ENCODE assay signal across 1 cellular context in genomic region chr16:14497245-14498082, GRCh38.
A peak's percentile ranks its signal among the peaks of the same experiment; 100 is the strongest.
TF ChIP-seq lines count a peak whose summit lies in the region.

No MANE protein-coding gene starts in this region.

TF ChIP-seq in HepG2, 621 proteins besides CTCF, POLR2A, EP300 and RAD21 (continued from another document and continues in another):
- TF ChIP-seq, protein P1, sequence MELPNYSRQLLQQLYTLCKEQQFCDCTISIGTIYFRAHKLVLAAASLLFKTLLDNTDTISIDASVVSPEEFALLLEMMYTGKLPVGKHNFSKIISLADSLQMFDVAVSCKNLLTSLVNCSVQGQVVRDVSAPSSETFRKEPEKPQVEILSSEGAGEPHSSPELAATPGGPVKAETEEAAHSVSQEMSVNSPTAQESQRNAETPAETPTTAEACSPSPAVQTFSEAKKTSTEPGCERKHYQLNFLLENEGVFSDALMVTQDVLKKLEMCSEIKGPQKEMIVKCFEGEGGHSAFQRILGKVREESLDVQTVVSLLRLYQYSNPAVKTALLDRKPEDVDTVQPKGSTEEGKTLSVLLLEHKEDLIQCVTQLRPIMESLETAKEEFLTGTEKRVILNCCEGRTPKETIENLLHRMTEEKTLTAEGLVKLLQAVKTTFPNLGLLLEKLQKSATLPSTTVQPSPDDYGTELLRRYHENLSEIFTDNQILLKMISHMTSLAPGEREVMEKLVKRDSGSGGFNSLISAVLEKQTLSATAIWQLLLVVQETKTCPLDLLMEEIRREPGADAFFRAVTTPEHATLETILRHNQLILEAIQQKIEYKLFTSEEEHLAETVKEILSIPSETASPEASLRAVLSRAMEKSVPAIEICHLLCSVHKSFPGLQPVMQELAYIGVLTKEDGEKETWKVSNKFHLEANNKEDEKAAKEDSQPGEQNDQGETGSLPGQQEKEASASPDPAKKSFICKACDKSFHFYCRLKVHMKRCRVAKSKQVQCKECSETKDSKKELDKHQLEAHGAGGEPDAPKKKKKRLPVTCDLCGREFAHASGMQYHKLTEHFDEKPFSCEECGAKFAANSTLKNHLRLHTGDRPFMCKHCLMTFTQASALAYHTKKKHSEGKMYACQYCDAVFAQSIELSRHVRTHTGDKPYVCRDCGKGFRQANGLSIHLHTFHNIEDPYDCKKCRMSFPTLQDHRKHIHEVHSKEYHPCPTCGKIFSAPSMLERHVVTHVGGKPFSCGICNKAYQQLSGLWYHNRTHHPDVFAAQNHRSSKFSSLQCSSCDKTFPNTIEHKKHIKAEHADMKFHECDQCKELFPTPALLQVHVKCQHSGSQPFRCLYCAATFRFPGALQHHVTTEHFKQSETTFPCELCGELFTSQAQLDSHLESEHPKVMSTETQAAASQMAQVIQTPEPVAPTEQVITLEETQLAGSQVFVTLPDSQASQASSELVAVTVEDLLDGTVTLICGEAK (IDR thresholded peaks at IDR 0.05) = no peak
- TF ChIP-seq, protein P1 (CRISPR knock-in tag; IDR thresholded peaks at IDR 0.05) = no peak
- no peak for TF ChIP-seq FOXP1 (IDR thresholded peaks at IDR 0.05)
- TF ChIP-seq FOXP1 (CRISPR knock-in tag; IDR thresholded peaks at IDR 0.05) = peak; percentile 89
- no peak for TF ChIP-seq ZNF281 (CRISPR knock-in tag; IDR thresholded peaks at IDR 0.05; ENCODE audit: borderline replicate concordance)
- no peak for TF ChIP-seq ZNF75D (CRISPR knock-in tag; IDR thresholded peaks at IDR 0.05; ENCODE audit: borderline replicate concordance)
- TF ChIP-seq TIGD3 (CRISPR knock-in tag; IDR thresholded peaks at IDR 0.05; ENCODE audit: borderline replicate concordance) = no peak
- TF ChIP-seq ZNF232 (CRISPR knock-in tag; IDR thresholded peaks at IDR 0.05; ENCODE audit: borderline replicate concordance) = no peak
- TF ChIP-seq TAF15 (IDR thresholded peaks at IDR 0.05; ENCODE audit: low read depth, low read length, poor library complexity, severe bottlenecking) = no peak
- TF ChIP-seq ZFAT (CRISPR knock-in tag; conservative IDR thresholded peaks at IDR 0.05) = no peak
- no peak for TF ChIP-seq SNAPC5 (CRISPR knock-in tag; IDR thresholded peaks at IDR 0.05; ENCODE audit: borderline replicate concordance)
- no peak for TF ChIP-seq SATB2 (CRISPR knock-in tag; IDR thresholded peaks at IDR 0.05)
- TF ChIP-seq ZNF607 (CRISPR knock-in tag; IDR thresholded peaks at IDR 0.05; ENCODE audit: borderline replicate concordance) = no peak
- no peak for TF ChIP-seq NFYB (CRISPR knock-in tag; IDR thresholded peaks at IDR 0.05)
- peak; percentile 87; the same call in 1 of the 2 replicates for TF ChIP-seq CHD4 (IDR thresholded peaks at IDR 0.05; ENCODE audit: borderline replicate concordance, low read length)
- no peak for TF ChIP-seq ZSCAN21 (CRISPR knock-in tag; IDR thresholded peaks at IDR 0.05; ENCODE audit: borderline replicate concordance)
- no peak for TF ChIP-seq ZBTB42 (CRISPR knock-in tag; IDR thresholded peaks at IDR 0.05)
- peak; percentile 97 for TF ChIP-seq ZNF280D (CRISPR knock-in tag; IDR thresholded peaks at IDR 0.05)
- no peak for TF ChIP-seq SRSF1 (optimal IDR thresholded peaks at IDR 0.05; ENCODE audit: low read depth, low read length)
- 0 out of 2 replicates have a peak, but pooled peaks have one; percentile 51 for TF ChIP-seq ZMYM2 (CRISPR knock-in tag; IDR thresholded peaks at IDR 0.05)
- TF ChIP-seq ZNF296 (CRISPR knock-in tag; conservative IDR thresholded peaks at IDR 0.05) = no peak
- no peak for TF ChIP-seq NFE2L2 (IDR thresholded peaks at IDR 0.05; ENCODE audit: low read length)
- no peak for TF ChIP-seq AGO1 (IDR thresholded peaks at IDR 0.05; ENCODE audit: low read depth, low read length, poor library complexity, severe bottlenecking)
- TF ChIP-seq KDM3A (CRISPR knock-in tag; IDR thresholded peaks at IDR 0.05; ENCODE audit: low read depth) = peak; percentile 80
- no peak for TF ChIP-seq MTA3 (CRISPR knock-in tag; IDR thresholded peaks at IDR 0.05)
- TF ChIP-seq, protein P2, sequence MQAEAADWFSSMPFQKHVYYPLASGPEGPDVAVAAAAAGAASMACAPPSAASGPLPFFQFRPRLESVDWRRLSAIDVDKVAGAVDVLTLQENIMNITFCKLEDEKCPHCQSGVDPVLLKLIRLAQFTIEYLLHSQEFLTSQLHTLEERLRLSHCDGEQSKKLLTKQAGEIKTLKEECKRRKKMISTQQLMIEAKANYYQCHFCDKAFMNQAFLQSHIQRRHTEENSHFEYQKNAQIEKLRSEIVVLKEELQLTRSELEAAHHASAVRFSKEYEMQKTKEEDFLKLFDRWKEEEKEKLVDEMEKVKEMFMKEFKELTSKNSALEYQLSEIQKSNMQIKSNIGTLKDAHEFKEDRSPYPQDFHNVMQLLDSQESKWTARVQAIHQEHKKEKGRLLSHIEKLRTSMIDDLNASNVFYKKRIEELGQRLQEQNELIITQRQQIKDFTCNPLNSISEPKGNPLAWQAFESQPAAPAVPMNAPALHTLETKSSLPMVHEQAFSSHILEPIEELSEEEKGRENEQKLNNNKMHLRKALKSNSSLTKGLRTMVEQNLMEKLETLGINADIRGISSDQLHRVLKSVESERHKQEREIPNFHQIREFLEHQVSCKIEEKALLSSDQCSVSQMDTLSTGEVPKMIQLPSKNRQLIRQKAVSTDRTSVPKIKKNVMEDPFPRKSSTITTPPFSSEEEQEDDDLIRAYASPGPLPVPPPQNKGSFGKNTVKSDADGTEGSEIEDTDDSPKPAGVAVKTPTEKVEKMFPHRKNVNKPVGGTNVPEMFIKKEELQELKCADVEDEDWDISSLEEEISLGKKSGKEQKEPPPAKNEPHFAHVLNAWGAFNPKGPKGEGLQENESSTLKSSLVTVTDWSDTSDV (CRISPR knock-in tag; IDR thresholded peaks at IDR 0.05) = no peak
- TF ChIP-seq ZC3H13 (CRISPR knock-in tag; IDR thresholded peaks at IDR 0.05) = no peak
- TF ChIP-seq THAP9 (CRISPR knock-in tag; IDR thresholded peaks at IDR 0.05; ENCODE audit: borderline replicate concordance) = peak; percentile 76; the same call in 1 of the 2 replicates
- TF ChIP-seq ZNF496 (CRISPR knock-in tag; IDR thresholded peaks at IDR 0.05; ENCODE audit: insufficient replicate concordance) = no peak
- no peak for TF ChIP-seq TEAD2 (CRISPR knock-in tag; IDR thresholded peaks at IDR 0.05)
- TF ChIP-seq NR2F6 (IDR thresholded peaks at IDR 0.05) = peak; percentile 68
- peak; percentile 49 for TF ChIP-seq NR2F6 (CRISPR knock-in tag; IDR thresholded peaks at IDR 0.05)
- no peak for TF ChIP-seq PAWR (CRISPR knock-in tag; IDR thresholded peaks at IDR 0.05; ENCODE audit: borderline replicate concordance)
- no peak for TF ChIP-seq ZNF451 (CRISPR knock-in tag; IDR thresholded peaks at IDR 0.05)
